ENCODE assay signal across 19 cellular contexts in genomic region chrX:53794181-53794580, GRCh38.
"Had no signal": no experiment of that assay in that cellular context is flagged by ENCODE, and none has a peak within 500 bp of the region (broad histone marks: within the 10 kb centered on the region; RNA-seq: fewer than 3 reads in every experiment).

No MANE protein-coding gene starts in this region.

- DNase-seq: dorsolateral prefrontal cortex; effector CD8-positive, alpha-beta T cell; islet precursor cell; left lung; lower lobe of right lung; midbrain; nephron progenitor cell; stimulated activated CD4-positive, alpha-beta T cell treated with anti-CD3 and anti-CD28 coated beads, Interleukin-2, amount 100 ng/mL, for 24 hours; stimulated activated CD4-positive, alpha-beta T cell treated with anti-CD3 and anti-CD28 coated beads, Interleukin-4, amount 100 ng/mL, for 4 hours; stimulated activated naive B cell treated with anti-CD40 and anti-IgM and Interleukin-4, amounts not matched to agents 10 μg/mL and 1 μg/mL and 100 μg/mL, for 72 hours; trophoblast cell had no signal

- H3K79me2 ChIP-seq: parathyroid adenoma had no signal

- H3K27me3 ChIP-seq: left lung had no signal

- H3K4me3 Mint-ChIP-seq: memory B cell; nephron progenitor cell; stimulated activated naive B cell treated with anti-CD40 and anti-IgM and Interleukin-4, amounts not matched to agents 10 μg/mL and 1 μg/mL and 100 μg/mL, for 72 hours had no signal

- H3K4me3 ChIP-seq: coronary artery, dorsolateral prefrontal cortex, left lung, lower lobe of right lung, prostate gland had no signal

- H3K9ac ChIP-seq: parathyroid adenoma had no signal

- H3K9me3 Mint-ChIP-seq: memory B cell; stimulated activated naive B cell treated with anti-CD40 and anti-IgM and Interleukin-4, amounts not matched to agents 10 μg/mL and 1 μg/mL and 100 μg/mL, for 72 hours had no signal

- H3K27ac Mint-ChIP-seq: memory B cell; nephron progenitor cell; stimulated activated naive B cell treated with anti-CD40 and anti-IgM and Interleukin-4, amounts not matched to agents 10 μg/mL and 1 μg/mL and 100 μg/mL, for 72 hours had no signal

- H3K27ac ChIP-seq: coronary artery, dorsolateral prefrontal cortex, left lung, lower lobe of right lung, parathyroid adenoma, prostate gland had no signal

- H3K36me3 Mint-ChIP-seq: memory B cell; stimulated activated naive B cell treated with anti-CD40 and anti-IgM and Interleukin-4, amounts not matched to agents 10 μg/mL and 1 μg/mL and 100 μg/mL, for 72 hours had no signal

- ATAC-seq: esophagus mucosa; left lung; sciatic nerve; stimulated activated naive B cell treated with anti-CD40 and anti-IgM and Interleukin-4, amounts not matched to agents 10 μg/mL and 1 μg/mL and 100 μg/mL, for 72 hours had no signal

- FAIRE-seq: frontal cortex, urothelium cell line had no signal

- H2AFZ ChIP-seq: parathyroid adenoma had no signal

- H3K4me1 Mint-ChIP-seq: nephron progenitor cell; stimulated activated naive B cell treated with anti-CD40 and anti-IgM and Interleukin-4, amounts not matched to agents 10 μg/mL and 1 μg/mL and 100 μg/mL, for 72 hours had no signal

- H3K9me3 ChIP-seq: left lung, lower lobe of right lung, prostate gland had no signal

- H3K36me3 ChIP-seq: left lung, lower lobe of right lung, prostate gland had no signal

- H3K4me1 ChIP-seq: left lung, lower lobe of right lung, parathyroid adenoma, prostate gland had no signal
